ENCODE assay signal across 21 cellular contexts in genomic region chr10:55370021-55370420, GRCh38.
A peak's percentile ranks its signal among the peaks of the same experiment; 100 is the strongest.
DNase-seq lines count a peak whose midpoint lies in the region; ATAC-seq and TF ChIP-seq lines count a peak whose summit lies in the region.
"Had no signal": no experiment of that assay in that cellular context is flagged by ENCODE, and none has a peak within 500 bp of the region (broad histone marks: within the 10 kb centered on the region; RNA-seq: fewer than 3 reads in every experiment).

No MANE protein-coding gene starts in this region.

- no peaks in the 10 kb centered on the region for H4K20me1 ChIP-seq in Karpas-422 (ENCODE audit: insufficient read depth, low read depth, low read length)
- H4K20me1 ChIP-seq: BLaER1 had no signal

- TF ChIP-seq POLR2A in esophagus muscularis mucosa (IDR thresholded peaks at IDR 0.05; ENCODE audit: low read depth): no peak

- no peak for ATAC-seq in left ventricle myocardium superior
- ATAC-seq: activated T-cell treated with anti-CD3 and anti-CD28 coated beads, Interleukin-2, amount 50 U/mL, for 72 hours; gastrocnemius medialis had no signal

- intact Hi-C loops in esophagus muscularis mucosa (cut with DNase I) (no loop called here), left ventricle myocardium superior (cut with micrococcal nuclease) (no loop called here)

- H3K4me3 ChIP-seq in neuronal stem cell (ENCODE audit: low read length in 2 of 2): no peak overlapping the region
- no peak overlapping the region for H3K4me3 ChIP-seq in esophagus muscularis mucosa
- no peak overlapping the region for H3K4me3 ChIP-seq in Karpas-422 (ENCODE audit: low read length)
- H3K4me3 ChIP-seq: BLaER1, gastrocnemius medialis had no signal

- no peak overlapping the region for H3K4me2 ChIP-seq in neuronal stem cell (ENCODE audit: insufficient read depth, low read length, poor library complexity, severe bottlenecking)
- H3K4me2 ChIP-seq in Karpas-422 (ENCODE audit: low read depth, low read length, poor library complexity, severe bottlenecking): no peak overlapping the region
- H3K4me2 ChIP-seq: BLaER1 had no signal

- no peak overlapping the region for H2BK5ac ChIP-seq in neuronal stem cell (ENCODE audit: low read length)

- DNase-seq in GM03348 (ENCODE audit: low spot score): peak; percentile 6
- DNase-seq in NCI-H146 treated with DMSO at 0.1 percent for 48 hours (lab: John Stamatoyannopoulos, UW; ENCODE audit: unreplicated experiment): peak; percentile 59
- DNase-seq in astrocyte of the hippocampus (ENCODE audit: low read depth, low spot score): peak; percentile 55
- DNase-seq in neuronal stem cell (ENCODE audit: low spot score): peak; percentile 20
- DNase-seq in hypothalamus (lab: John Stamatoyannopoulos, UW): no peak
- no peak for DNase-seq in esophagus muscularis mucosa (ENCODE audit: extremely low spot score)
- DNase-seq in Karpas-422: no peak
- no peak for DNase-seq in left ventricle myocardium superior
- DNase-seq: activated CD4-positive, alpha-beta T cell treated with anti-CD3 and anti-CD28 coated beads, Interleukin-2, amount 50 U/mL, for 4 hours; activated T-cell treated with anti-CD3 and anti-CD28 coated beads, Interleukin-2, amount 50 U/mL, for 72 hours; amygdala; DMS53; effector CD8-positive, alpha-beta T cell; gastrocnemius medialis; H7; immature natural killer cell; KG1; NCI-H1436 treated with DMSO at 0.1 percent for 48 hours; NK-92 treated with Interleukin-12 subunit alpha and Interleukin-12 subunit beta, amount 100 ng/mL, for 24 hours; SHP77 had no signal

- H2AFZ ChIP-seq in neuronal stem cell (ENCODE audit: low read length): peak overlapping the region; percentile 43
- H2AFZ ChIP-seq in Karpas-422 (ENCODE audit: low read length): no peak overlapping the region

- H3K4ac ChIP-seq in neuronal stem cell (ENCODE audit: low read length): no peak overlapping the region

- H2BK12ac ChIP-seq in neuronal stem cell (ENCODE audit: low read length): no peak overlapping the region

- H3K27me3 ChIP-seq in neuronal stem cell (ENCODE audit: control insufficient read depth in 3 of 3, insufficient read depth in 3 of 3, low read depth in 1 of 3, low read length in 3 of 3) (no peaks in the 10 kb centered on the region), esophagus muscularis mucosa (no peaks in the 10 kb centered on the region), Karpas-422 (ENCODE audit: low read length) (no peaks in the 10 kb centered on the region)
- H3K27me3 ChIP-seq: BLaER1, gastrocnemius medialis had no signal

- no peak overlapping the region for H2AK5ac ChIP-seq in neuronal stem cell (ENCODE audit: low read depth, low read length)

- no peak overlapping the region for H3K18ac ChIP-seq in neuronal stem cell (ENCODE audit: low read length)

- TF ChIP-seq EP300 in esophagus muscularis mucosa (IDR thresholded peaks at IDR 0.05): no peak

- no peaks in the 10 kb centered on the region for H3K79me1 ChIP-seq in neuronal stem cell (ENCODE audit: low read depth, low read length)

- no peaks in the 10 kb centered on the region for H3K9me2 ChIP-seq in Karpas-422 (replicated peaks; ENCODE audit: insufficient read depth, low read length)

- H2BK15ac ChIP-seq in neuronal stem cell (ENCODE audit: low read length): no peak overlapping the region

- no peak overlapping the region for H3K23ac ChIP-seq in neuronal stem cell (ENCODE audit: low read depth, low read length, poor library complexity)

- H3K27ac ChIP-seq in neuronal stem cell (replicated peaks; ENCODE audit: low read length): no peak overlapping the region
- no peak overlapping the region for H3K27ac ChIP-seq in esophagus muscularis mucosa (replicated peaks in 1 of 4)
- no peak overlapping the region for H3K27ac ChIP-seq in Karpas-422 (ENCODE audit: low read length)
- H3K27ac ChIP-seq: BLaER1, gastrocnemius medialis had no signal

- H4K8ac ChIP-seq in neuronal stem cell (ENCODE audit: low read depth, low read length): no peak overlapping the region

- H3K4me1 ChIP-seq in neuronal stem cell (ENCODE audit: control insufficient read depth in 2 of 2, insufficient read depth in 1 of 2, low read depth in 1 of 2, low read length in 2 of 2) (peaks cover 2 to 3% of the 10 kb centered on the region in 2 donors), esophagus muscularis mucosa (no peaks in the 10 kb centered on the region), Karpas-422 (ENCODE audit: low read length) (no peaks in the 10 kb centered on the region)
- H3K4me1 ChIP-seq: gastrocnemius medialis had no signal

- peaks cover 0 to 2% of the 10 kb centered on the region in 2 donors for H3K9me3 ChIP-seq in neuronal stem cell (replicated peaks in 1 of 2; ENCODE audit: control insufficient read depth in 2 of 2, insufficient read depth in 1 of 2, low read depth in 1 of 2, low read length in 2 of 2)
- no peaks in the 10 kb centered on the region for H3K9me3 ChIP-seq in esophagus muscularis mucosa
- H3K9me3 ChIP-seq in Karpas-422 (ENCODE audit: low read length): peaks cover 30% of the 10 kb centered on the region
- H3K9me3 ChIP-seq: BLaER1, gastrocnemius medialis had no signal

- no peaks in the 10 kb centered on the region for H3K36me3 ChIP-seq in neuronal stem cell (replicated peaks in 1 of 2; ENCODE audit: control insufficient read depth in 2 of 2, insufficient read depth in 2 of 2, low read length in 2 of 2)
- no peaks in the 10 kb centered on the region for H3K36me3 ChIP-seq in esophagus muscularis mucosa
- no peaks in the 10 kb centered on the region for H3K36me3 ChIP-seq in Karpas-422 (ENCODE audit: insufficient read depth, low read length)
- H3K36me3 ChIP-seq: BLaER1, gastrocnemius medialis had no signal

- H3K79me2 ChIP-seq in Karpas-422 (ENCODE audit: low read length): no peaks in the 10 kb centered on the region

- no peak for TF ChIP-seq CTCF in esophagus muscularis mucosa (IDR thresholded peaks at IDR 0.05)

- H4K91ac ChIP-seq in neuronal stem cell (ENCODE audit: low read depth, low read length, poor library complexity): no peak overlapping the region

- WGBS in neuronal stem cell (ENCODE audit: extremely low coverage in 2 of 2, insufficient read length in 2 of 2, insufficient replicate concordance in 1 of 2), 2 donors: no CpG with 5 or more reads among the region's 1 CpG
- 45% methylated on average over 1 of the region's 1 CpG for WGBS in esophagus muscularis mucosa

- no peak overlapping the region for H2BK120ac ChIP-seq in neuronal stem cell (ENCODE audit: low read depth, low read length)

- no peak overlapping the region for H3K14ac ChIP-seq in neuronal stem cell (ENCODE audit: low read length)

- no peak overlapping the region for H3K9ac ChIP-seq in neuronal stem cell (ENCODE audit: low read depth, low read length, poor library complexity)
- no peak overlapping the region for H3K9ac ChIP-seq in Karpas-422 (ENCODE audit: low read length)
- H3K9ac ChIP-seq: BLaER1 had no signal

Comparison
In these comparisons a context has a peak if more than half of its experiments do, and no peak if none do; other contexts are left out.
1. DNase-seq: peak in GM03348 (single experiment), NCI-H146 treated with DMSO at 0.1 percent for 48 hours (single experiment), astrocyte of the hippocampus (single experiment) and neuronal stem cell (single experiment); none in hypothalamus (0 of 51), esophagus muscularis mucosa (single experiment), Karpas-422 (single experiment) and left ventricle myocardium superior (single experiment).